ENCODE assay signal across 8 cellular contexts in the genomic region with DNA sequence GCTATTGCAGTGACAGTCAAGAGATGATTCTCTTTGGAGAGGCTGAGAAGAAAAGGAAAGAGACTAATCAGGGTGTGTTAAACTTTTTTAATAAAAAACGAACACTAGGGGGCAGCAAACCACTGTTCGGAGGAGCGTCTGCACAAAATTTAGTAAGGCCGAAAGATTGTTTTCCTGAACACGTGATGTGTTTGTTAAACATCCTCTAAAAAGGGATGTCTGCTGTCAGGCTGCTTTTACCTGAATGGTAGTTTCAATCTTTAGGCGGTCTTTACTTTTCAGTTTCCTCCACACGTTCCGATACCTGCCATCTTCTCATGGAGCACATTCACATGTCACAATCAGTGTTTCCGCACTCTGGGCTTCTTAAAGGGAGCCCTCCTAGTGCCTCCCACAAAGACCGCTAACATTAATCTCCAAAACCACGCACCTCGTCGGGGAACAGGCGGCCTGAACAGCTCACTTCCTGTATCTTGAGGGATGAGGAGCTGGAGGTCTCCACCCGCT.
DNase-seq lines count a peak whose midpoint lies in the region; ATAC-seq and TF ChIP-seq lines count a peak whose summit lies in the region.

No MANE protein-coding gene starts in this region.

- H3K27ac ChIP-seq in SJCRH30 (no peak overlapping the region), psoas muscle (no peak overlapping the region)

- no peaks in the 10 kb centered on the region for H3K27me3 Mint-ChIP-seq in activated naive CD8-positive, alpha-beta T cell treated with anti-CD3 and anti-CD28 coated beads for 36 hours

- no peaks in the 10 kb centered on the region for H3K27me3 ChIP-seq in SJCRH30
- H3K27me3 ChIP-seq in psoas muscle (ENCODE audit: insufficient read depth in 3 of 3, low read length in 2 of 3) = no peaks in the 10 kb centered on the region

- intact Hi-C loops in Right ventricle myocardium superior (cut with DNase I) = loop anchor here (2.0 kb wide), 1 partner anchor 1162 kb away; a partner anchor contains a TSS
- intact Hi-C loops in psoas muscle (cut with DNase I) = loop anchor here (2.0 to 10.0 kb wide), 7 partner anchors 138 to 1164 kb away; a partner anchor contains a TSS

- H3K4me1 ChIP-seq in SJCRH30 = peaks cover 9% of the 10 kb centered on the region
- H3K4me1 ChIP-seq in psoas muscle = no peaks in the 10 kb centered on the region

- peak; percentile 80 for DNase-seq in A172 (ENCODE audit: low spot score)
- DNase-seq in KG1 (lab: John Stamatoyannopoulos, UW) = peak; percentile 52
- DNase-seq in SJCRH30 = peak; percentile 43 to 85
- DNase-seq in activated naive CD8-positive, alpha-beta T cell treated with anti-CD3 and anti-CD28 coated beads for 36 hours = peak; percentile 40
- no peak for DNase-seq in Right ventricle myocardium superior
- DNase-seq in psoas muscle = no peak
- no peak for DNase-seq in cortex of kidney (lab: John Stamatoyannopoulos, UW)

- H3K36me3 Mint-ChIP-seq in activated naive CD8-positive, alpha-beta T cell treated with anti-CD3 and anti-CD28 coated beads for 36 hours = no peaks in the 10 kb centered on the region

- H3K9me3 ChIP-seq in SJCRH30 (replicated peaks) (no peaks in the 10 kb centered on the region), psoas muscle (no peaks in the 10 kb centered on the region)

- ATAC-seq in Right ventricle myocardium superior (ENCODE audit: poor library complexity) = peak; percentile 89
- peak; percentile 46 to 90 (median 76) for ATAC-seq in psoas muscle

- H3K9me3 Mint-ChIP-seq in activated naive CD8-positive, alpha-beta T cell treated with anti-CD3 and anti-CD28 coated beads for 36 hours = no peaks in the 10 kb centered on the region

- peak overlapping the region; percentile 36 for H3K27ac Mint-ChIP-seq in activated naive CD8-positive, alpha-beta T cell treated with anti-CD3 and anti-CD28 coated beads for 36 hours

- peak overlapping the region; percentile 32 for H3K4me3 ChIP-seq in SJCRH30
- H3K4me3 ChIP-seq in psoas muscle = no peak overlapping the region

- TF ChIP-seq CTCF in GM12872 (IDR thresholded peaks at IDR 0.05; ENCODE audit: insufficient read depth, low read depth, low read length) (peak; percentile 64), psoas muscle (IDR thresholded peaks at IDR 0.05) (peak; percentile 57)

- WGBS in psoas muscle, 3 donors = 33 to 35% (median 34%) methylated on average over 15 of the region's 15 CpGs

- H3K36me3 ChIP-seq in SJCRH30 (no peaks in the 10 kb centered on the region), psoas muscle (ENCODE audit: insufficient read depth in 1 of 2, low read depth in 1 of 2) (no peaks in the 10 kb centered on the region)

- H3K4me1 Mint-ChIP-seq in activated naive CD8-positive, alpha-beta T cell treated with anti-CD3 and anti-CD28 coated beads for 36 hours = peaks cover 26% of the 10 kb centered on the region

- H3K4me3 Mint-ChIP-seq in activated naive CD8-positive, alpha-beta T cell treated with anti-CD3 and anti-CD28 coated beads for 36 hours = no peak overlapping the region

Comparison
In these comparisons a context has a peak if more than half of its experiments do, and no peak if none do; other contexts are left out.
1. DNase-seq: peak in A172 (single experiment), KG1 (single experiment), SJCRH30 (2 of 2) and activated naive CD8-positive, alpha-beta T cell treated with anti-CD3 and anti-CD28 coated beads for 36 hours (single experiment); none in Right ventricle myocardium superior (single experiment), psoas muscle (0 of 2) and cortex of kidney (single experiment).